15 cellular contexts compared by ENCODE assay signal in the genomic region with DNA sequence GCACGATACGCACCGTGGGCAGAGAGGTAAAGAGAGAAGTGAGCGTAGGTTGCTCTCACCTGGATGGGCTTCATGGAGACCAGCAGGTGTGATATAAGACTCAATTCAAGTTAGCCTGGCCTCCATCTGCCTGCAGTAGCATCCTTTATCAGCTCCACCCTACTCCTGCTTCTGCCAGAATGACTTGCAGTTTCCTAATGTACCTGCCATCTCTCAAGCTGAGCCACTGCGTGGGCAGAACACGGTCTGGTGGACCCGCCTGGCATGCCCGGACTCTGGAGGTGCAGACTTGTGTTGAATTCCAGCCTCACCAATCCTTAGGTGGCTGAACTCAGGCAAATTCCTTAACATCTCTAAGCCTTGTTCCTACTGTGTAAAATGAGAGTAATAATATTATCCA.
A peak's percentile ranks its signal among the peaks of the same experiment; 100 is the strongest.
DNase-seq lines count a peak whose midpoint lies in the region; ATAC-seq, FAIRE-seq and TF ChIP-seq lines count a peak whose summit lies in the region.
"Had no signal": no experiment of that assay in that cellular context is flagged by ENCODE, and none has a peak within 500 bp of the region (broad histone marks: within the 10 kb centered on the region; RNA-seq: fewer than 3 reads in every experiment).

No MANE protein-coding gene starts in this region.

- no peak overlapping the region for H3K27ac ChIP-seq in K562 (ENCODE audit: extremely low read depth, low read depth, low read length)
- H3K27ac ChIP-seq: neutrophil had no signal

- peak; percentile 15 for ATAC-seq in GM19467 (IDR thresholded peaks at IDR 0.05; ENCODE audit: unreplicated experiment)
- peak; percentile 10 for ATAC-seq in HG03159 (IDR thresholded peaks at IDR 0.05; ENCODE audit: unreplicated experiment)
- ATAC-seq in K562, result no peak
- no peak for ATAC-seq in esophagus mucosa

- H4K20me1 ChIP-seq in K562 (replicated peaks; ENCODE audit: control insufficient read depth, insufficient read depth, low read length), result no peaks in the 10 kb centered on the region

- WGBS in K562 (ENCODE audit: insufficient coverage, low coverage, missing lambda C conversion rate), result 79% methylated on average over 8 of the region's 8 CpGs

- no peaks in the 10 kb centered on the region; the same call in 2 of the 3 replicates for H3K79me2 ChIP-seq in K562 (ENCODE audit: control insufficient read depth, insufficient read depth, low read length)

- peak overlapping the region; percentile 30; the same call in 1 of the 2 replicates for H3K4me3 ChIP-seq in GM12865 (ENCODE audit: low read depth, low read length)
- H3K4me3 ChIP-seq in K562, result no peak overlapping the region

- CTCF ChIA-PET in K562 (lab: Yijun Ruan, JAX; ENCODE audit: low intra/inter-chr PET ratio), result no interaction called here

- no peak overlapping the region for H2AFZ ChIP-seq in K562 (ENCODE audit: low read depth, low read length)

- H3K9me3 ChIP-seq in K562 (replicated peaks; ENCODE audit: control insufficient read depth, insufficient read depth, low read depth, low read length), result no peaks in the 10 kb centered on the region
- H3K9me3 ChIP-seq: neutrophil had no signal

- no peaks in the 10 kb centered on the region for H3K9me1 ChIP-seq in K562 (ENCODE audit: control insufficient read depth, insufficient read depth, low read length)

- in situ Hi-C loops in K562 (cut with MboI), result no loop called here

- no peak for TF ChIP-seq POLR2A in K562 (conservative IDR thresholded peaks at IDR 0.05)

- no peaks in the 10 kb centered on the region for H3K27me3 ChIP-seq in K562 (ENCODE audit: control insufficient read depth in 2 of 2, insufficient read depth in 2 of 2, low read length in 2 of 2)

- DNase-seq in GM12865 (ENCODE audit: low read depth) (peak; percentile 35), K562 (ENCODE audit: extremely low read depth in 1 of 4, low spot score in 3 of 4) (no peak), KG1 (lab: John Stamatoyannopoulos, UW) (no peak)
- DNase-seq in NK-92 treated with Interleukin-12 subunit alpha and Interleukin-12 subunit beta, amount 100 ng/mL, for 24 hours (lab: John Stamatoyannopoulos, UW), result no peak
- no peak for DNase-seq in activated naive CD4-positive, alpha-beta T cell treated with Interleukin-2 at 50 U/mL for 16 hours
- DNase-seq: activated naive CD4-positive, alpha-beta T cell treated with anti-CD3 and anti-CD28 coated beads for 36 hours; CD4-positive, CD25-positive, alpha-beta regulatory T cell; effector CD4-positive, alpha-beta T cell; foreskin fibroblast; NCI-H2029 treated with DMSO at 0.1 percent for 48 hours had no signal

- no peak for TF ChIP-seq CTCF in GM12865 (IDR thresholded peaks at IDR 0.05; ENCODE audit: insufficient read depth, low read depth, low read length, missing control alignments)
- no peak for TF ChIP-seq CTCF in K562 (IDR thresholded peaks at IDR 0.05 in 2 of 3, conservative IDR thresholded peaks at IDR 0.05 in 1 of 3; ENCODE audit: insufficient read depth in 2 of 3, low read depth in 1 of 3, low read length in 3 of 3)

- no peak overlapping the region for H3K4me2 ChIP-seq in K562 (ENCODE audit: insufficient read depth, low read length)

- peak; percentile 11 for FAIRE-seq in K562 (lab: Jason Lieb, UNC)
- FAIRE-seq: H54 had no signal

- POLR2A ChIA-PET in K562 (lab: Yijun Ruan, JAX), result interaction anchor here (0.7 kb wide), 1 partner anchor 14 kb away, joined by 3 read pairs; no protein-coding TSS in a partner anchor

- H3K36me3 ChIP-seq in K562 (ENCODE audit: control insufficient read depth, insufficient read depth, low read length), result no peaks in the 10 kb centered on the region; the same call in 1 of the 3 replicates
- H3K36me3 ChIP-seq: neutrophil had no signal

- no TSS peak for BruUV-seq in K562 (replicated peaks; lab: Mats Ljungman, UMichigan)

- peaks cover 0 to 17% of the 10 kb centered on the region in 2 experiments; a peak in 4 of 5 replicates for H3K4me1 ChIP-seq in K562 (replicated peaks in 1 of 2; ENCODE audit: control insufficient read depth in 2 of 2, insufficient read depth in 2 of 2, low read length in 2 of 2)

- intact Hi-C loops in K562 (cut with micrococcal nuclease), result no loop called here

- H3K9ac ChIP-seq in K562 (ENCODE audit: insufficient read depth in 1 of 2, low read depth in 2 of 2, low read length in 2 of 2), result no peak overlapping the region

- no peak for TF ChIP-seq RAD21 in K562 (CRISPR knock-in tag; conservative IDR thresholded peaks at IDR 0.05 in 1 of 2, IDR thresholded peaks at IDR 0.05 in 1 of 2)

- TF ChIP-seq EP300 in K562 (IDR thresholded peaks at IDR 0.05; ENCODE audit: low read length), result no peak

TF ChIP-seq in K562, 482 proteins besides CTCF, POLR2A, EP300 and RAD21:
- TF ChIP-seq EGR1 (conservative IDR thresholded peaks at IDR 0.05) (0 out of 2 replicates have a peak, but pooled peaks have one; percentile 8), C11orf30 (IDR thresholded peaks at IDR 0.05; ENCODE audit: low read depth) (peak; percentile 46; the same call in 1 of the 2 replicates), NFE2 (IDR thresholded peaks at IDR 0.05; ENCODE audit: low read depth) (peak; percentile 75; the same call in 1 of the 2 replicates), CCAR2 (IDR thresholded peaks at IDR 0.05; ENCODE audit: low read depth, low read length) (no peak), ZNF316 (IDR thresholded peaks at IDR 0.05) (0 out of 2 replicates have a peak, but pooled peaks have one; percentile 22), KLF13 (tag; IDR thresholded peaks at IDR 0.05; ENCODE audit: borderline replicate concordance, low read depth) (no peak), MAFG (tag; conservative IDR thresholded peaks at IDR 0.05) (peak; percentile 49), RCOR1 (IDR thresholded peaks at IDR 0.05; ENCODE audit: borderline replicate concordance in 1 of 2, low read depth in 2 of 2, low read length in 2 of 2) (0 out of 4 replicates have a peak, but pooled peaks of 1 of the 2 experiments have one; percentile 16)

Comparison
In these comparisons a context has a peak if more than half of its experiments do, and no peak if none do; other contexts are left out.
1. ATAC-seq: peak in GM19467 (single experiment) and HG03159 (single experiment); none in K562 (single experiment) and esophagus mucosa (single experiment).